In the genomic region with DNA sequence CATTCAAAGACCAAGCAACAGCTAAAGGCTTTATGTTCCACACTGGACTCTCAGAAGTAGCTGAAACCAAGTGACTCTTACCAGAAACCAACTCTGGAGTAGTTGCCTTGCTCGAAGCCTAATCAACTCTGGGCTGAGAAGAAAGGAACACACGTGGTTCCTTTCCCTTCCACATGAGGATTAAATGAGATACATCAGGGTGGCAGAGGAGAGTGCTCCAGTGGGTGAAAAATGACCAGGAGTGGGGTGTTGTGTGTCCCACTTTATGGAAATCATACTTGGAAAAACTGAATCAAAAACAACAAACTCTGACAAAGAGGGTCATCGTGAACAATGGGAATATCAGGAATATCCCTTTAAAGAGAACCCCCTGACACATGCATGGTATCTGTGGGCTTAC, we compare ENCODE assay signal across 35 cellular contexts.
"Had no signal": no experiment of that assay in that cellular context is flagged by ENCODE, and none has a peak within 500 bp of the region (broad histone marks: within the 10 kb centered on the region; RNA-seq: fewer than 3 reads in every experiment).

No MANE protein-coding gene starts in this region.

- H3K4me3 ChIP-seq: MG63 had no signal

- DNase-seq: Kasumi-1, MG63, MM.1S, MV-4-11, NCI-H1048, NCI-H1092, NCI-H1092 treated with DMSO at 0.1 percent for 48 hours, NCI-H1105, NCI-H1105 treated with DMSO at 0.1 percent for 48 hours, NCI-H1417, NCI-H1417 treated with DMSO at 0.1 percent for 48 hours, NCI-H1436, NCI-H1436 treated with DMSO at 0.1 percent for 48 hours, NCI-H146, NCI-H1694, NCI-H1694 treated with DMSO at 0.1 percent for 48 hours, NCI-H187, NCI-H187 treated with DMSO at 0.1 percent for 48 hours, NCI-H1930, NCI-H2029, NCI-H2029 treated with DMSO at 0.1 percent for 48 hours, NCI-H2081, NCI-H2081 treated with DMSO at 0.1 percent for 48 hours, NCI-H2107, NCI-H2171, NCI-H2171 treated with DMSO at 0.1 percent for 48 hours, NCI-H2227 treated with DMSO at 0.1 percent for 48 hours, NCI-H226, NCI-H345, NCI-H446, NCI-H446 treated with DMSO at 0.1 percent for 48 hours, NCI-H510A, NCI-H510A treated with DMSO at 0.1 percent for 48 hours, NCI-H524, NCI-H524 treated with DMSO at 0.1 percent for 48 hours had no signal

- H3K27me3 ChIP-seq: MG63 had no signal

- H3K9me3 ChIP-seq: MG63 had no signal

- H3K36me3 ChIP-seq: MG63 had no signal
